Comparison of ENCODE assay signal across 9 cellular contexts in genomic region chr20:46021361-46022359, GRCh38. TPM values are rescaled to one million over a fixed set of nuclear protein-coding genes. Genes with fewer than 3 reads are reported as not detected.
A peak's percentile ranks its signal among the peaks of the same experiment; 100 is the strongest.
DNase-seq lines count a peak whose midpoint lies in the region; ATAC-seq and TF ChIP-seq lines count a peak whose summit lies in the region.
"Had no signal": no experiment of that assay in that cellular context is flagged by ENCODE, and none has a peak within 500 bp of the region (broad histone marks: within the 10 kb centered on the region; RNA-seq: fewer than 3 reads in every experiment).

No MANE protein-coding gene starts in this region.

- TF ChIP-seq CTCF in OCI-LY7 (conservative IDR thresholded peaks at IDR 0.05; ENCODE audit: low read length): peak; percentile 46; the same call in 1 of the 2 replicates
- TF ChIP-seq CTCF in right atrium auricular region (IDR thresholded peaks at IDR 0.05): no peak

- H3K4me3 Mint-ChIP-seq in activated naive CD4-positive, alpha-beta T cell treated with anti-CD3 and anti-CD28 coated beads, Interleukin-2, amount 50 U/mL, for 24 hours: peak overlapping the region; percentile 84

- H3K9me2 ChIP-seq in OCI-LY7 (ENCODE audit: insufficient read depth, low read length): no peaks in the 10 kb centered on the region

- in situ Hi-C loops in Caki2 (cut with HindIII; ENCODE audit: low pct_unique_long_range_greater_than_20kb, low sequenced_read_pairs): no loop called here

- H3K27ac ChIP-seq in OCI-LY7 (ENCODE audit: low read depth, low read length, poor library complexity, severe bottlenecking) (peak overlapping the region; percentile 49), right atrium auricular region (no peak overlapping the region)
- H3K27ac ChIP-seq: SJSA1 had no signal

- H3K4me1 ChIP-seq in OCI-LY7 (ENCODE audit: insufficient read depth, low read length, poor library complexity, severe bottlenecking): peaks cover 18% of the 10 kb centered on the region
- peaks cover 0 to 18% of the 10 kb centered on the region in 2 donors for H3K4me1 ChIP-seq in right atrium auricular region
- peaks cover 6% of the 10 kb centered on the region for H3K4me1 ChIP-seq in skeletal muscle satellite cell (ENCODE audit: control insufficient read depth, insufficient read depth, low read length)
- H3K4me1 ChIP-seq: SJSA1 had no signal

- peak overlapping the region; percentile 75 for H3K4me3 ChIP-seq in OCI-LY7 (ENCODE audit: low read depth, low read length, poor library complexity, severe bottlenecking)
- H3K4me3 ChIP-seq in right atrium auricular region: peak overlapping the region; percentile 26 to 45
- H3K4me3 ChIP-seq in skeletal muscle satellite cell (ENCODE audit: low read length): peak overlapping the region; percentile 52
- H3K4me3 ChIP-seq: SJSA1 had no signal

- intact Hi-C loops in OCI-LY7 (cut with micrococcal nuclease; ENCODE audit: unreplicated experiment): loop anchor here (1.0 to 5.0 kb wide), 4 partner anchors 49 to 326 kb away; partner anchors contain the start of genes NCOA5 and ZNF335

- peak; percentile 79 for DNase-seq in Caki2 (ENCODE audit: low read depth)
- DNase-seq in HuH-7.5 (ENCODE audit: low spot score): peak; percentile 73
- DNase-seq in OCI-LY7 (ENCODE audit: low spot score): peak; percentile 92
- no peak for DNase-seq in right atrium auricular region (ENCODE audit: low spot score)

- H3K4me2 ChIP-seq in OCI-LY7 (ENCODE audit: low read length) (peak overlapping the region; percentile 80), skeletal muscle satellite cell (ENCODE audit: low read length) (peak overlapping the region; percentile 68)

- H2AFZ ChIP-seq in OCI-LY7 (ENCODE audit: low read length): peak overlapping the region; percentile 48; the same call in 1 of the 2 replicates

- H3K9me3 ChIP-seq in OCI-LY7 (ENCODE audit: low read length) (peaks cover 9% of the 10 kb centered on the region; the same call in 1 of the 2 replicates), right atrium auricular region (no peaks in the 10 kb centered on the region), skeletal muscle satellite cell (replicated peaks; ENCODE audit: low read length) (no peaks in the 10 kb centered on the region)
- H3K9me3 ChIP-seq: SJSA1 had no signal

- no peak overlapping the region for H3K27ac Mint-ChIP-seq in activated naive CD4-positive, alpha-beta T cell treated with anti-CD3 and anti-CD28 coated beads, Interleukin-2, amount 50 U/mL, for 24 hours

- H3K36me3 Mint-ChIP-seq in activated naive CD4-positive, alpha-beta T cell treated with anti-CD3 and anti-CD28 coated beads, Interleukin-2, amount 50 U/mL, for 24 hours: peaks cover 3% of the 10 kb centered on the region

- no peaks in the 10 kb centered on the region for H3K9me3 Mint-ChIP-seq in activated naive CD4-positive, alpha-beta T cell treated with anti-CD3 and anti-CD28 coated beads, Interleukin-2, amount 50 U/mL, for 24 hours

- peaks cover 5 to 15% of the 10 kb centered on the region in 2 donors for H3K27me3 ChIP-seq in right atrium auricular region
- H3K27me3 ChIP-seq in skeletal muscle satellite cell (ENCODE audit: control insufficient read depth, insufficient read depth, low read length): peaks cover 68% of the 10 kb centered on the region

- H3K79me2 ChIP-seq in OCI-LY7 (ENCODE audit: insufficient read depth, low read depth, low read length): no peaks in the 10 kb centered on the region

- POLR2A ChIA-PET in OCI-LY7 (lab: Charles Lee): interaction anchor here (0.6 kb wide), 1 partner anchor 39 kb away, joined by 3 read pairs; no protein-coding TSS in a partner anchor

- H3K9ac ChIP-seq in skeletal muscle satellite cell (ENCODE audit: low read depth, low read length): no peak overlapping the region

- CTCF ChIA-PET in OCI-LY7 (lab: Charles Lee; ENCODE audit: unreplicated experiment): interaction anchor here (1.0 kb wide), 1 partner anchor 16 kb away, joined by 3 read pairs; no protein-coding TSS in a partner anchor

- no peak for ATAC-seq in HG02870 (IDR thresholded peaks at IDR 0.05; ENCODE audit: unreplicated experiment)
- ATAC-seq in HG03460 (IDR thresholded peaks at IDR 0.05; ENCODE audit: unreplicated experiment): no peak

- peaks cover 22% of the 10 kb centered on the region for H3K4me1 Mint-ChIP-seq in activated naive CD4-positive, alpha-beta T cell treated with anti-CD3 and anti-CD28 coated beads, Interleukin-2, amount 50 U/mL, for 24 hours

- BruUV-seq in OCI-LY7 (replicated peaks; lab: Mats Ljungman, UMichigan): no TSS peak

- H4K20me1 ChIP-seq in OCI-LY7 (ENCODE audit: insufficient read depth, low read length): no peaks in the 10 kb centered on the region; the same call in 1 of the 2 replicates

- peaks cover 20% of the 10 kb centered on the region for H3K27me3 Mint-ChIP-seq in activated naive CD4-positive, alpha-beta T cell treated with anti-CD3 and anti-CD28 coated beads, Interleukin-2, amount 50 U/mL, for 24 hours

- no peaks in the 10 kb centered on the region for H3K36me3 ChIP-seq in OCI-LY7 (ENCODE audit: insufficient read depth, low read length)
- H3K36me3 ChIP-seq in right atrium auricular region: no peaks in the 10 kb centered on the region
- no peaks in the 10 kb centered on the region for H3K36me3 ChIP-seq in skeletal muscle satellite cell (ENCODE audit: insufficient read depth, low read length)
- H3K36me3 ChIP-seq: SJSA1 had no signal

RNA-seq across cellular contexts. Expression of gene SLC12A5, which starts 7.4 kb away (rescaled TPM):
- total RNA-seq in Caki2 (2014; rRNA removed; shearing (Covaris generic); ENCODE audit: low replicate concordance): 7.9 TPM in 1 of 2 replicates, not detected in the other
- 0.18 and 3.8 TPM in 2 replicates for total RNA-seq in OCI-LY7 (2014; rRNA removed; shearing (Covaris generic))
- total RNA-seq in OCI-LY7 (2022) (10.3 and 11.0 TPM in 2 replicates), right atrium auricular region (not detected)
- total RNA-seq in skeletal muscle satellite cell (2012; rRNA removed): under 0.01 and 0.22 TPM in 2 replicates
- total RNA-seq: SJSA1 had no signal

RNA-seq across cellular contexts. Expression of gene MMP9, which starts 13.0 kb away (rescaled TPM):
- 0.06 and 0.07 TPM in 2 replicates for total RNA-seq in Caki2 (2014; rRNA removed; shearing (Covaris generic); ENCODE audit: low replicate concordance)
- total RNA-seq in OCI-LY7 (2014; rRNA removed; shearing (Covaris generic)): not detected in 2 replicates
- total RNA-seq in OCI-LY7 (2022) (not detected in 2 replicates), right atrium auricular region (1 to 10 TPM in 1 of 2 donors, under 1 TPM in 1; 0.82 to 1.8 TPM)
- 0.22 and 0.51 TPM in 2 replicates for total RNA-seq in skeletal muscle satellite cell (2012; rRNA removed)
- total RNA-seq: SJSA1 had no signal

RNA-seq across cellular contexts. Expression of gene ZNF335, which starts 49.7 kb away (rescaled TPM):
- 4.8 and 5.4 TPM in 2 replicates for total RNA-seq in Caki2 (2014; rRNA removed; shearing (Covaris generic); ENCODE audit: low replicate concordance)
- 15.0 and 21.0 TPM in 2 replicates for total RNA-seq in OCI-LY7 (2014; rRNA removed; shearing (Covaris generic))
- 28.4 and 30.5 TPM in 2 replicates for total RNA-seq in OCI-LY7 (2022)
- total RNA-seq in right atrium auricular region: 10 to 100 TPM in 1 of 2 donors, 1 to 10 TPM in 1; 6.6 to 12.1 TPM
- 16.7 and 20.5 TPM in 2 replicates for total RNA-seq in skeletal muscle satellite cell (2012; rRNA removed)
